Comparison of ENCODE assay signal across 1 cellular context in genomic region chr22:21927174-21927823, GRCh38.
TF ChIP-seq lines count a peak whose summit lies in the region.

No MANE protein-coding gene starts in this region.

TF ChIP-seq in K562, 482 proteins besides CTCF, POLR2A, EP300 and RAD21 (continued from another document and continues in another):
- TF ChIP-seq CBX2 (IDR thresholded peaks at IDR 0.05; ENCODE audit: insufficient read depth, low read length, poor library complexity, severe bottlenecking) (no peak), ZNF764 (CRISPR knock-in tag; IDR thresholded peaks at IDR 0.05; ENCODE audit: low read depth) (no peak), ARID3B (CRISPR knock-in tag; IDR thresholded peaks at IDR 0.05; ENCODE audit: borderline replicate concordance) (0 out of 2 replicates have a peak, but pooled peaks have one; percentile 12), HSF4 (CRISPR knock-in tag; IDR thresholded peaks at IDR 0.05; ENCODE audit: borderline replicate concordance) (no peak), FOXA1 (IDR thresholded peaks at IDR 0.05; ENCODE audit: borderline replicate concordance) (no peak), MXI1 (IDR thresholded peaks at IDR 0.05; ENCODE audit: low read depth, low read length) (no peak), GTF2A2 (tag; IDR thresholded peaks at IDR 0.05) (no peak), DDX20 (tag; IDR thresholded peaks at IDR 0.05; ENCODE audit: low read depth) (no peak), TRIM25 (IDR thresholded peaks at IDR 0.05; ENCODE audit: borderline replicate concordance) (no peak), E2F3 (CRISPR knock-in tag; IDR thresholded peaks at IDR 0.05) (peak; percentile 57; the same call in 1 of the 2 replicates), L3MBTL2 (IDR thresholded peaks at IDR 0.05) (no peak), ZNF398 (CRISPR knock-in tag; IDR thresholded peaks at IDR 0.05) (no peak), HDGF (IDR thresholded peaks at IDR 0.05) (no peak), HDAC3 (IDR thresholded peaks at IDR 0.05; ENCODE audit: borderline replicate concordance, partially characterized antibody) (no peak), ZNF124 (CRISPR knock-in tag; IDR thresholded peaks at IDR 0.05) (peak; percentile 72; the same call in 1 of the 2 replicates), CEBPG (CRISPR knock-in tag; IDR thresholded peaks at IDR 0.05) (no peak), CEBPG (tag; conservative IDR thresholded peaks at IDR 0.05 in 1 of 2, IDR thresholded peaks at IDR 0.05 in 1 of 2) (no peak), HDAC2 (IDR thresholded peaks at IDR 0.05) (no peak), PML (IDR thresholded peaks at IDR 0.05; ENCODE audit: low read length) (no peak), RFX7 (CRISPR knock-in tag; IDR thresholded peaks at IDR 0.05) (no peak), CHAMP1 (IDR thresholded peaks at IDR 0.05) (no peak), ZNF143 (CRISPR knock-in tag; IDR thresholded peaks at IDR 0.05) (no peak), ETV5 (CRISPR knock-in tag; IDR thresholded peaks at IDR 0.05; ENCODE audit: low read depth) (no peak), CREB3L1 (IDR thresholded peaks at IDR 0.05; ENCODE audit: borderline replicate concordance, low read depth) (no peak), ATF6 (CRISPR knock-in tag; IDR thresholded peaks at IDR 0.05) (no peak), RBM14 (IDR thresholded peaks at IDR 0.05; ENCODE audit: borderline replicate concordance, insufficient read depth, low read depth, low read length) (no peak), NCOA6 (IDR thresholded peaks at IDR 0.05) (no peak), TSC22D4 (tag; IDR thresholded peaks at IDR 0.05) (0 out of 2 replicates have a peak, but pooled peaks have one; percentile 54), NEUROD1 (IDR thresholded peaks at IDR 0.05; ENCODE audit: borderline replicate concordance, low read depth, low read length, partially characterized antibody) (no peak), PHTF2 (CRISPR knock-in tag; IDR thresholded peaks at IDR 0.05) (no peak), ZNF717 (CRISPR knock-in tag; IDR thresholded peaks at IDR 0.05) (no peak), ZNF24 (IDR thresholded peaks at IDR 0.05) (no peak), ZBTB34 (CRISPR knock-in tag; IDR thresholded peaks at IDR 0.05) (no peak), THRAP3 (IDR thresholded peaks at IDR 0.05; ENCODE audit: borderline replicate concordance) (no peak), KLF6 (CRISPR knock-in tag; IDR thresholded peaks at IDR 0.05; ENCODE audit: borderline replicate concordance) (no peak), FOXK1 (CRISPR knock-in tag; IDR thresholded peaks at IDR 0.05; ENCODE audit: borderline replicate concordance) (no peak), CEBPZ (IDR thresholded peaks at IDR 0.05; ENCODE audit: borderline replicate concordance, low read depth, low read length) (no peak), TEAD4 (IDR thresholded peaks at IDR 0.05; ENCODE audit: low read length) (no peak), TEAD4 (CRISPR knock-in tag; IDR thresholded peaks at IDR 0.05; ENCODE audit: borderline replicate concordance) (no peak; the same call in 1 of the 2 replicates), HNRNPK (IDR thresholded peaks at IDR 0.05; ENCODE audit: low read depth, low read length, poor library complexity, severe bottlenecking) (no peak), ZNF197 (CRISPR knock-in tag; IDR thresholded peaks at IDR 0.05; ENCODE audit: low read depth) (no peak), RNF2 (IDR thresholded peaks at IDR 0.05) (no peak), ZNF518B (CRISPR knock-in tag; IDR thresholded peaks at IDR 0.05) (no peak), PTTG1 (tag; IDR thresholded peaks at IDR 0.05; ENCODE audit: low read depth) (no peak), SP2 (IDR thresholded peaks at IDR 0.05; ENCODE audit: extremely low read depth, low read depth, low read length, poor library complexity, severe bottlenecking) (peak; percentile 16), MAFF (IDR thresholded peaks at IDR 0.05; ENCODE audit: low read length) (no peak), ZNF232 (CRISPR knock-in tag; IDR thresholded peaks at IDR 0.05) (no peak)
